26 cellular contexts compared by ENCODE assay signal in the genomic region with DNA sequence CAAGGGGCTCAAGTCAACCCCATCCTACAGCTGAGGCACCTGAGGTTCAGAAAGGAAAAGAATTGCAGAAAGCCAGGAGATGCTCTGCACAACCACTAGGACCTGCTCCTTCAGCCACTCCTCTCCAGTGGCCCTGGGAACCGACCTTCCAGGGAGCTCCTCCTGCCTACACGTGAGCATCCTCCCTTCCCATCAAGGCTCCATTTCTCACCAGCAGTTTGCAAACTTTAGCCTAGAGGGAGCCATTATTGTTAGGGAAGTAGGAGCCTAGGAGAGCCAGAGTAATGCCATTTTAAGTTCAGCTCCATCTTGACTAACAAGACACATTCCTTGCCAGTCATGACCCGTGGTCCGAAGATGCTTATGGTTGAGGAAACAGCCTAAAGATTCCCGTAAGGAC.
"Had no signal": no experiment of that assay in that cellular context is flagged by ENCODE, and none has a peak within 500 bp of the region (broad histone marks: within the 10 kb centered on the region; RNA-seq: fewer than 3 reads in every experiment).

No MANE protein-coding gene starts in this region.

- H3K27ac ChIP-seq: brain microvascular endothelial cell, dorsolateral prefrontal cortex, esophagus muscularis mucosa, gastrocnemius medialis, left lung, pancreas, tibial artery had no signal

- H3K4me1 ChIP-seq: esophagus muscularis mucosa, gastrocnemius medialis, left lung, pancreas had no signal

- H3K4me3 Mint-ChIP-seq: activated B cell treated with CpG ODN at 0.5 μM for 24 hours; activated CD4-positive, alpha-beta memory T cell treated with anti-CD3 and anti-CD28 coated beads, Interleukin-2, amount 10 ng/mL, durations not matched to agents 7 days and 5 days; activated naive CD4-positive, alpha-beta T cell treated with anti-CD3 and anti-CD28 coated beads, Interleukin-2, amount 50 U/mL, for 24 hours; activated T-helper 1 cell treated with anti-CD3 and anti-CD28 coated beads, Interleukin-12 subunit alpha, Interleukin-12 subunit beta, Interleukin-2, Interleukin-4 antibody, amounts not matched to agents 30 ng/mL and 10 ng/mL and 1 ng/mL, durations not matched to agents 14 hours and 24 hours and 36 hours; effector memory CD8-positive, alpha-beta T cell; naive thymus-derived CD4-positive, alpha-beta T cell; neural crest cell; stimulated activated naive CD8-positive, alpha-beta T cell treated with anti-CD3 and anti-CD28 coated beads, Interleukin-15, Interleukin-2, amounts not matched to agents 100 ng/mL and 50 ng/mL, for 24 hours; T-helper 1 cell treated with Interleukin-12 subunit alpha and Interleukin-12 subunit beta and Interleukin-4 antibody, amounts not matched to agents 30 μg/mL and 1 μg/mL, for 36 hours had no signal

- ATAC-seq: effector memory CD8-positive, alpha-beta T cell; gastrocnemius medialis; left lung; naive thymus-derived CD4-positive, alpha-beta T cell; pancreas; right cardiac atrium had no signal

- H3K9me3 Mint-ChIP-seq: activated B cell treated with CpG ODN at 0.5 μM for 24 hours; activated CD4-positive, alpha-beta memory T cell treated with anti-CD3 and anti-CD28 coated beads, Interleukin-2, amount 10 ng/mL, durations not matched to agents 7 days and 5 days; activated naive CD4-positive, alpha-beta T cell treated with anti-CD3 and anti-CD28 coated beads, Interleukin-2, amount 50 U/mL, for 24 hours; activated T-helper 1 cell treated with anti-CD3 and anti-CD28 coated beads, Interleukin-12 subunit alpha, Interleukin-12 subunit beta, Interleukin-2, Interleukin-4 antibody, amounts not matched to agents 30 ng/mL and 10 ng/mL and 1 ng/mL, durations not matched to agents 14 hours and 24 hours and 36 hours; effector memory CD8-positive, alpha-beta T cell; stimulated activated naive CD8-positive, alpha-beta T cell treated with anti-CD3 and anti-CD28 coated beads, Interleukin-15, Interleukin-2, amounts not matched to agents 100 ng/mL and 50 ng/mL, for 24 hours; T-helper 1 cell treated with Interleukin-12 subunit alpha and Interleukin-12 subunit beta and Interleukin-4 antibody, amounts not matched to agents 30 μg/mL and 1 μg/mL, for 36 hours had no signal

- H3K36me3 Mint-ChIP-seq: activated naive CD4-positive, alpha-beta T cell treated with anti-CD3 and anti-CD28 coated beads, Interleukin-2, amount 50 U/mL, for 24 hours; naive thymus-derived CD4-positive, alpha-beta T cell had no signal

- DNase-seq: activated B cell treated with CpG ODN at 0.5 μM for 24 hours; activated CD4-positive, alpha-beta memory T cell treated with anti-CD3 and anti-CD28 coated beads, Interleukin-2, amount 10 ng/mL, durations not matched to agents 7 days and 5 days; activated CD4-positive, alpha-beta T cell treated with anti-CD3 and anti-CD28 coated beads for 4 hours; activated gamma-delta T cell; anterior cingulate cortex; brain microvascular endothelial cell; central memory CD4-positive, alpha-beta T cell; dorsolateral prefrontal cortex; effector memory CD8-positive, alpha-beta T cell; gastrocnemius medialis; hippocampal formation; kidney glomerular epithelial cell; left lung; naive thymus-derived CD4-positive, alpha-beta T cell; pancreas; right cardiac atrium; substantia nigra; T1000; tibial artery had no signal

- H3K27ac Mint-ChIP-seq: activated B cell treated with CpG ODN at 0.5 μM for 24 hours; activated CD4-positive, alpha-beta memory T cell treated with anti-CD3 and anti-CD28 coated beads, Interleukin-2, amount 10 ng/mL, durations not matched to agents 7 days and 5 days; activated naive CD4-positive, alpha-beta T cell treated with anti-CD3 and anti-CD28 coated beads, Interleukin-2, amount 50 U/mL, for 24 hours; activated T-helper 1 cell treated with anti-CD3 and anti-CD28 coated beads, Interleukin-12 subunit alpha, Interleukin-12 subunit beta, Interleukin-2, Interleukin-4 antibody, amounts not matched to agents 30 ng/mL and 10 ng/mL and 1 ng/mL, durations not matched to agents 14 hours and 24 hours and 36 hours; effector memory CD8-positive, alpha-beta T cell; naive thymus-derived CD4-positive, alpha-beta T cell; stimulated activated naive CD8-positive, alpha-beta T cell treated with anti-CD3 and anti-CD28 coated beads, Interleukin-15, Interleukin-2, amounts not matched to agents 100 ng/mL and 50 ng/mL, for 24 hours; T-helper 1 cell treated with Interleukin-12 subunit alpha and Interleukin-12 subunit beta and Interleukin-4 antibody, amounts not matched to agents 30 μg/mL and 1 μg/mL, for 36 hours had no signal

- H3K9me3 ChIP-seq: esophagus muscularis mucosa, gastrocnemius medialis, left lung, pancreas, tibial artery had no signal

- H3K4me3 ChIP-seq: dorsolateral prefrontal cortex, esophagus muscularis mucosa, gastrocnemius medialis, left lung, lung, pancreas, tibial artery had no signal

- H3K36me3 ChIP-seq: brain microvascular endothelial cell, esophagus muscularis mucosa, gastrocnemius medialis, left lung, pancreas, tibial artery had no signal

- H3K4me1 Mint-ChIP-seq: activated B cell treated with CpG ODN at 0.5 μM for 24 hours; activated CD4-positive, alpha-beta memory T cell treated with anti-CD3 and anti-CD28 coated beads, Interleukin-2, amount 10 ng/mL, durations not matched to agents 7 days and 5 days; activated naive CD4-positive, alpha-beta T cell treated with anti-CD3 and anti-CD28 coated beads, Interleukin-2, amount 50 U/mL, for 24 hours; naive thymus-derived CD4-positive, alpha-beta T cell had no signal
